ENCODE assay signal across 8 cellular contexts in genomic region chr11:66467034-66467659, GRCh38.
A peak's percentile ranks its signal among the peaks of the same experiment; 100 is the strongest.
DNase-seq lines count a peak whose midpoint lies in the region; ATAC-seq and TF ChIP-seq lines count a peak whose summit lies in the region.

No MANE protein-coding gene starts in this region.

- no peaks in the 10 kb centered on the region for H3K9me3 ChIP-seq in HAP-1

- H3K27me3 ChIP-seq in HAP-1 (ENCODE audit: low read depth) (no peaks in the 10 kb centered on the region), brain microvascular endothelial cell (replicated peaks) (no peaks in the 10 kb centered on the region), layer of hippocampus (ENCODE audit: control insufficient read depth, insufficient read depth, low read length) (no peaks in the 10 kb centered on the region)

- peak overlapping the region; percentile 92 to 95 for H3K4me3 Mint-ChIP-seq in stimulated activated naive B cell treated with anti-CD40 and anti-IgM and Interleukin-4, amounts not matched to agents 10 μg/mL and 1 μg/mL and 100 μg/mL, for 72 hours

- H3K36me3 ChIP-seq in HAP-1 (replicated peaks) (peaks cover 4% of the 10 kb centered on the region; the same call in 1 of the 2 replicates), brain microvascular endothelial cell (replicated peaks) (no peaks in the 10 kb centered on the region)

- H3K4me3 ChIP-seq in HAP-1: peak overlapping the region; percentile 48
- peak overlapping the region; percentile 66 for H3K4me3 ChIP-seq in brain microvascular endothelial cell (ENCODE audit: low read depth, low read length)

- H3K27ac Mint-ChIP-seq in stimulated activated naive B cell treated with anti-CD40 and anti-IgM and Interleukin-4, amounts not matched to agents 10 μg/mL and 1 μg/mL and 100 μg/mL, for 72 hours: peak overlapping the region; percentile 94

- peaks cover 27 to 42% of the 10 kb centered on the region in 2 donors for H3K4me1 Mint-ChIP-seq in stimulated activated naive B cell treated with anti-CD40 and anti-IgM and Interleukin-4, amounts not matched to agents 10 μg/mL and 1 μg/mL and 100 μg/mL, for 72 hours

- peak; percentile 5 for TF ChIP-seq CTCF in brain microvascular endothelial cell (IDR thresholded peaks at IDR 0.05; ENCODE audit: low read depth, low read length, missing control alignments)

- H3K36me3 Mint-ChIP-seq in stimulated activated naive B cell treated with anti-CD40 and anti-IgM and Interleukin-4, amounts not matched to agents 10 μg/mL and 1 μg/mL and 100 μg/mL, for 72 hours: peaks cover 2 to 6% of the 10 kb centered on the region in 2 donors

- peaks cover 5% of the 10 kb centered on the region; the same call in 1 of the 2 replicates for H3K4me1 ChIP-seq in HAP-1

- ATAC-seq in stimulated activated naive B cell treated with anti-CD40 and anti-IgM and Interleukin-4, amounts not matched to agents 10 μg/mL and 1 μg/mL and 100 μg/mL, for 72 hours (replicated peaks): peak; percentile 61

- in situ Hi-C loops in HAP-1 (cut with MboI; ENCODE audit: low sequenced_read_pairs): no loop called here
- in situ Hi-C loops in brain microvascular endothelial cell (cut with HindIII; ENCODE audit: low pct_ligation_motif_present, low sequenced_read_pairs): no loop called here

- H3K27me3 Mint-ChIP-seq in stimulated activated naive B cell treated with anti-CD40 and anti-IgM and Interleukin-4, amounts not matched to agents 10 μg/mL and 1 μg/mL and 100 μg/mL, for 72 hours: no peaks in the 10 kb centered on the region

- peak; percentile 17 for DNase-seq in activated T-cell treated with anti-CD3 and anti-CD28 coated beads for 24 hours (ENCODE audit: low read depth)
- DNase-seq in activated T-cell treated with anti-CD3 and anti-CD28 coated beads, Interleukin-2, amount 50 U/mL, for 1 hour: no peak
- DNase-seq in HAP-1 (ENCODE audit: low spot score in 2 of 2): peak in 1 of 2 experiments; percentile 62
- DNase-seq in NCI-H226: peak; percentile 10
- no peak for DNase-seq in brain microvascular endothelial cell
- no peak for DNase-seq in stimulated activated naive B cell treated with anti-CD40 and anti-IgM and Interleukin-4, amounts not matched to agents 10 μg/mL and 1 μg/mL and 100 μg/mL, for 72 hours
- DNase-seq in COR-L47 (lab: John Stamatoyannopoulos, UW): no peak

- no peak overlapping the region for H3K27ac ChIP-seq in brain microvascular endothelial cell
- H3K27ac ChIP-seq in layer of hippocampus (ENCODE audit: low read depth, low read length): peak overlapping the region; percentile 52

- H3K9me3 Mint-ChIP-seq in stimulated activated naive B cell treated with anti-CD40 and anti-IgM and Interleukin-4, amounts not matched to agents 10 μg/mL and 1 μg/mL and 100 μg/mL, for 72 hours: peaks cover 0 to 7% of the 10 kb centered on the region in 2 donors

Comparison
In these comparisons a context has a peak if more than half of its experiments do, and no peak if none do; other contexts are left out.
1. DNase-seq: peak in activated T-cell treated with anti-CD3 and anti-CD28 coated beads for 24 hours (single experiment) and NCI-H226 (single experiment); none in activated T-cell treated with anti-CD3 and anti-CD28 coated beads, Interleukin-2, amount 50 U/mL, for 1 hour (single experiment), brain microvascular endothelial cell (single experiment), stimulated activated naive B cell treated with anti-CD40 and anti-IgM and Interleukin-4, amounts not matched to agents 10 μg/mL and 1 μg/mL and 100 μg/mL, for 72 hours (single experiment) and COR-L47 (single experiment).